9 cellular contexts compared by ENCODE assay signal in the genomic region with DNA sequence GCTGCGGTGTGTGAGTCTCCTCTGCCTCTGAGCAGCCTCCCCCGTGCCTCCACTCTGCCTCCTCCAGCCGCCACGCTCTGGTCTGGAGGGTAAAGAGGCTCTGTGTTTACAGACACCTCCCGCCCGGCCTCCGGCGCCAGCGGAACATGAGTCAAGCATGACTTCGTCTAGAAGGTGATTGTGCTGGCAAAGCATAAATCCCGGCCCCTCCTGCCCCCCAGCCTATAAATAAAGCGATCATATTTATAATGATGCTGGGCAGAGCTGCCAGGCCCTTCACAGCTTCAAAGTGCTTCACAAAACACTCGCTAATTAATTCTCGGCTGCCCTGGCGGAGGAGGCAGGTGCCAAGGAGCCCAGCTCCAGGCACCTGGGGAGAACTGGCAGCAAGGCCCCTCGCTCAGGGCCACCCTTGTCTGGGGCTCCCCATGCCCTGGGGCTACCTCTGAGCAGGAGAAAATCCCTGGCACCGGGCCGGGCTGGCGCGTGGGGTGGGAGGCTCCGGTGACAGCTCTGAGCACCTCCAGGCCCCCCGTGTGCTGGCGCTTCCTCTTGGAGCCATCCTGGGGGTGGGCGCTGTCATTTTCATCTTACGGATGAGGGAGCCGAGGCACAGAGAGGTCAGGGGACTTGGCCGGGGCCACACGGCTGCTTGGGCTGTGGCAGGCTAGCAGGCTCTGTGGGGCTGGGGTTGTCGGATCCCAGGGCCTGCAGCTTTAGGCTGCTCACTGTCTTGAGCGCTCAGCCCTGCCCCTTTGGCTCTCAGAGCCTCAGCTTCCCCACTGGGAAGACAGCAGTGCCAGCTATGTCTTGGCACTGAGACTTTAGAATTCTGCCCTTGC.
DNase-seq lines count a peak whose midpoint lies in the region; ATAC-seq, FAIRE-seq and TF ChIP-seq lines count a peak whose summit lies in the region.
"Had no signal": no experiment of that assay in that cellular context is flagged by ENCODE, and none has a peak within 500 bp of the region (broad histone marks: within the 10 kb centered on the region; RNA-seq: fewer than 3 reads in every experiment).

No MANE protein-coding gene starts in this region.

- no peak for TF ChIP-seq POLR2A in breast epithelium (IDR thresholded peaks at IDR 0.05)

- ATAC-seq in aorta (ENCODE audit: low FRiP score) = peak; percentile 13
- ATAC-seq in HG03139 (IDR thresholded peaks at IDR 0.05; ENCODE audit: unreplicated experiment) = no peak
- no peak for ATAC-seq in HG03159 (IDR thresholded peaks at IDR 0.05; ENCODE audit: unreplicated experiment)

- H3K4me1 Mint-ChIP-seq in MCF 10A (ENCODE audit: insufficient read depth, unreplicated experiment) = peaks cover 22% of the 10 kb centered on the region

- H3K9me3 Mint-ChIP-seq in MCF 10A (ENCODE audit: unreplicated experiment) = no peaks in the 10 kb centered on the region

- H3K79me2 ChIP-seq in keratinocyte (ENCODE audit: control insufficient read depth, insufficient read depth, low read length) = no peaks in the 10 kb centered on the region

- WGBS in aorta, 2 donors = 47 to 48% methylated on average over 30 of the region's 30 CpGs

- H3K4me3 Mint-ChIP-seq in MCF 10A (ENCODE audit: unreplicated experiment) = no peak overlapping the region

- H3K9me1 ChIP-seq in keratinocyte (ENCODE audit: control insufficient read depth, extremely low read depth, insufficient read depth, low read length) = peaks cover 3% of the 10 kb centered on the region

- DNase-seq in MCF 10A (ENCODE audit: unreplicated experiment) (peak; percentile 83), breast epithelium (ENCODE audit: low spot score in 2 of 2) (no peak), anterior cingulate cortex (lab: John Stamatoyannopoulos, UW) (peak in 44 of 58 donors; percentile 18 to 80 (median 53)), keratinocyte (ENCODE audit: low read depth, low spot score) (no peak), aorta (peak; percentile 83 to 90)
- no peak for DNase-seq in central memory CD4-positive, alpha-beta T cell

- H3K4me3 ChIP-seq in breast epithelium = no peak overlapping the region
- no peak overlapping the region for H3K4me3 ChIP-seq in keratinocyte (ENCODE audit: control insufficient read depth in 2 of 3, extremely low read depth in 1 of 3, insufficient read depth in 2 of 3, low read depth in 1 of 3, low read length in 3 of 3)
- H3K4me3 ChIP-seq in aorta (ENCODE audit: low read length in 2 of 2) = no peak overlapping the region
- H3K4me3 ChIP-seq: BLaER1 had no signal

- peak; percentile 80 for FAIRE-seq in keratinocyte (lab: Jason Lieb, UNC)

- H3K36me3 ChIP-seq in breast epithelium (no peaks in the 10 kb centered on the region), keratinocyte (ENCODE audit: control insufficient read depth in 2 of 2, extremely low read depth in 1 of 2, insufficient read depth in 2 of 2, low read length in 2 of 2) (peaks cover 13 to 16% of the 10 kb centered on the region in 2 experiments), aorta (ENCODE audit: control insufficient read depth in 1 of 2, insufficient read depth in 2 of 2, low read length in 1 of 2) (no peaks in the 10 kb centered on the region)

- peak overlapping the region; percentile 14 for H3K9ac ChIP-seq in keratinocyte (ENCODE audit: control insufficient read depth, extremely low read depth, insufficient read depth, low read length)
- H3K9ac ChIP-seq: BLaER1 had no signal

- CTCF ChIA-PET in MCF 10A (lab: Yijun Ruan, JAX) = interaction anchor here (1.1 to 2.6 kb wide), 3 partner anchors 15 to 243 kb away, joined by 3 to 15 read pairs (median 4); no protein-coding TSS in a partner anchor

- POLR2A ChIA-PET in MCF 10A (lab: Yijun Ruan, JAX) = interaction anchor here (1.0 to 2.8 kb wide), 7 partner anchors 17 to 58 kb away, joined by 3 to 19 read pairs (median 4); no protein-coding TSS in a partner anchor

- BruUV-seq in MCF 10A (replicated peaks; lab: Mats Ljungman, UMichigan) = no TSS peak

- peak overlapping the region; percentile 50 for H3K27ac Mint-ChIP-seq in MCF 10A (ENCODE audit: low read depth, unreplicated experiment)

- H3K27ac ChIP-seq in breast epithelium (peak overlapping the region in 1 of 2 donors; percentile 19), keratinocyte (ENCODE audit: control insufficient read depth, insufficient read depth, low read length) (peak overlapping the region; percentile 5), aorta (ENCODE audit: low read depth in 1 of 2, low read length in 2 of 2) (no peak overlapping the region)
- H3K27ac ChIP-seq: BLaER1 had no signal

- TF ChIP-seq CTCF in MCF 10A (IDR thresholded peaks at IDR 0.05; ENCODE audit: unreplicated experiment) (no peak), breast epithelium (IDR thresholded peaks at IDR 0.05) (no peak), keratinocyte (optimal IDR thresholded peaks at IDR 0.05 in 1 of 3, IDR thresholded peaks at IDR 0.05 in 1 of 3, conservative IDR thresholded peaks at IDR 0.05 in 1 of 3; ENCODE audit: extremely low read depth in 1 of 3, insufficient read depth in 2 of 3, low read length in 3 of 3) (no peak)

- H3K4me2 ChIP-seq in keratinocyte (ENCODE audit: control insufficient read depth, extremely low read depth, insufficient read depth, low read depth, low read length) = no peak overlapping the region
- H3K4me2 ChIP-seq: BLaER1 had no signal

- H3K9me3 ChIP-seq in breast epithelium (no peaks in the 10 kb centered on the region), keratinocyte (ENCODE audit: control insufficient read depth, low read depth, low read length) (no peaks in the 10 kb centered on the region), aorta (ENCODE audit: control insufficient read depth, low read length) (no peaks in the 10 kb centered on the region)
- H3K9me3 ChIP-seq: BLaER1 had no signal

- H3K36me3 Mint-ChIP-seq in MCF 10A (ENCODE audit: insufficient read depth, unreplicated experiment) = peaks cover 65% of the 10 kb centered on the region

- dilution Hi-C loops in keratinocyte (cut with MboI; ENCODE audit: extremely low pct_ligation_motif_present, low sequenced_read_pairs) = no loop called here

- H3K4me1 ChIP-seq in breast epithelium (peaks cover 6 to 22% of the 10 kb centered on the region in 2 donors), keratinocyte (ENCODE audit: control insufficient read depth, extremely low read depth, insufficient read depth, low read length) (peaks cover 30% of the 10 kb centered on the region), aorta (ENCODE audit: control insufficient read depth in 1 of 2, insufficient read depth in 2 of 2, low read length in 2 of 2) (no peaks in the 10 kb centered on the region)

- H3K27me3 Mint-ChIP-seq in MCF 10A (ENCODE audit: insufficient read depth, unreplicated experiment) = no peaks in the 10 kb centered on the region

- H3K27me3 ChIP-seq in breast epithelium = no peaks in the 10 kb centered on the region
- no peaks in the 10 kb centered on the region for H3K27me3 ChIP-seq in keratinocyte (ENCODE audit: control insufficient read depth, extremely low read depth, insufficient read depth, low read length)
- no peaks in the 10 kb centered on the region for H3K27me3 ChIP-seq in aorta (ENCODE audit: control insufficient read depth in 1 of 2, insufficient read depth in 2 of 2, low read length in 1 of 2)
- H3K27me3 ChIP-seq: BLaER1 had no signal

- H2AFZ ChIP-seq in keratinocyte (ENCODE audit: control insufficient read depth, low read length) = no peak overlapping the region

- intact Hi-C loops in MCF 10A (cut with micrococcal nuclease) (no loop called here), breast epithelium (cut with DNase I; ENCODE audit: low total_unique reads) (no loop called here), aorta (cut with DNase I) (loop anchor here in 1 of 2 donors (2.0 kb wide), 1 partner anchor 21 kb away; no protein-coding TSS in a partner anchor)

- H4K20me1 ChIP-seq in keratinocyte (ENCODE audit: control insufficient read depth, extremely low read depth, insufficient read depth, low read length) = peaks cover 2% of the 10 kb centered on the region

Comparison
In these comparisons a context has a peak if more than half of its experiments do, and no peak if none do; other contexts are left out.
1. DNase-seq: peak in MCF 10A (single experiment), anterior cingulate cortex (44 of 58) and aorta (2 of 2); none in breast epithelium (0 of 2), keratinocyte (single experiment) and central memory CD4-positive, alpha-beta T cell (single experiment).